In the genomic region with DNA sequence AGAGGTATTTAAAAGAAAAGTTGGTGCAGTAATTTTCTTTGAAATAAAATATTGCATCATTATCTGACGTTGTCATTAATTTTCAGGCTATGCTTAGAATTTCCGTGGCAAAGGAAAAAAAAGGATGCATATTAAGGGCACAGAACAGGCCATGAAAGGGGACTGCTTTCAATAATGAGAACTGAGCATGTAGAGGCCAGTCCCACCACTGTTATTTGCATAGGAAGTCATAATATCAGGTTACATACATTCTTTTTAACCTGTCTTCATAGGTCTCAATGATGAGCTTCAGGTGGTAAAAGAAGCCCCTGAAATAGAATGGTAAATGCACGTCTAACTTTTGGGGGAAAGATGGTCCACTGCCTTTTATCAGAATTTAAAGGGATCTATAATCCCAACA, we compare ENCODE assay signal across 15 cellular contexts.
"Had no signal": no experiment of that assay in that cellular context is flagged by ENCODE, and none has a peak within 500 bp of the region (broad histone marks: within the 10 kb centered on the region; RNA-seq: fewer than 3 reads in every experiment).

No MANE protein-coding gene starts in this region.

- H3K36me3 ChIP-seq: adrenal gland, cardiac muscle cell, esophagus muscularis mucosa, thyroid gland had no signal

- H3K4me1 ChIP-seq: adrenal gland, esophagus muscularis mucosa, thyroid gland had no signal

- H3K4me3 ChIP-seq: adrenal gland, cardiac muscle cell, esophagus muscularis mucosa, thyroid gland had no signal

- H3K9me3 ChIP-seq: adrenal gland, thyroid gland had no signal

- H3K27ac ChIP-seq: adrenal gland, cardiac muscle cell, esophagus muscularis mucosa, thyroid gland had no signal

- H3K27me3 ChIP-seq: adrenal gland, cardiac muscle cell, esophagus muscularis mucosa, thyroid gland had no signal

- DNase-seq: activated CD4-positive, alpha-beta T cell treated with anti-CD3 and anti-CD28 coated beads for 4 hours; activated CD8-positive, alpha-beta memory T cell treated with anti-CD3 and anti-CD28 coated beads, Interleukin-2, amount 50 U/mL, for 4 hours; activated CD8-positive, alpha-beta T cell treated with anti-CD3 and anti-CD28 coated beads for 36 hours; activated effector memory CD4-positive, alpha-beta T cell treated with anti-CD3 and anti-CD28 coated beads, Interleukin-2, amount 50 U/mL, for 16 hours; activated T-cell treated with anti-CD3 and anti-CD28 coated beads, Interleukin-2, amount 50 U/mL, for 48 hours; adrenal gland; hypothalamus; nucleus accumbens; posterior cingulate gyrus; retina; stimulated activated CD4-positive, alpha-beta T cell treated with anti-CD3 and anti-CD28 coated beads, Interleukin-2, amount 100 ng/mL, for 48 hours; stimulated activated naive B cell treated with anti-CD40 and anti-IgM and Interleukin-4, amounts not matched to agents 10 μg/mL and 1 μg/mL and 100 μg/mL, for 72 hours; thyroid gland had no signal
